Comparison of ENCODE assay signal across 9 cellular contexts in the genomic region with DNA sequence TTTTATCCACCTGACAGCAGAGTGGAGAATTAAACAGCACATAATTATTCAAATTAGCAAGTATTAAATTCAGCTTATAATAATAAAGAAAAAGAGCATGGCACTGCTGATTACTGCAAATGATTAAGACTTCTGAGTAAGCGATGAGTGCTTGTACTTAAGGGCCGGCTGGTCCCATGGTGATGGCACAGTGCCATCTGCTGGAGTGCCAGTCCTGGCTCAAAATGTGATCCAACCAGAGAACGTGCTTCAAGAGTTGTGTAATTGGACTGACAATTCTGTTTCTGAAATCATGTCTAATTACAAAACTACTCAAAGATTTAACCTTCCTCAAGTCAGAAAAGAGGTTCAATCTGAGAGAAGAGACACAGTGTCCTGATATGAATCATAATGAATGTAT.
DNase-seq lines count a peak whose midpoint lies in the region; ATAC-seq and TF ChIP-seq lines count a peak whose summit lies in the region.
"Had no signal": no experiment of that assay in that cellular context is flagged by ENCODE, and none has a peak within 500 bp of the region (broad histone marks: within the 10 kb centered on the region; RNA-seq: fewer than 3 reads in every experiment).

No MANE protein-coding gene starts in this region.

- no peak overlapping the region for H3K4me3 ChIP-seq in DND-41 (ENCODE audit: low read depth in 1 of 2, low read length in 2 of 2)
- H3K4me3 ChIP-seq in LNCaP clone FGC (ENCODE audit: low read depth, low read length), result no peak overlapping the region
- H3K4me3 ChIP-seq in Peyer's patch, result no peak overlapping the region

- H3K36me3 Mint-ChIP-seq in nephron (ENCODE audit: low read depth), result no peaks in the 10 kb centered on the region

- H2AFZ ChIP-seq in DND-41 (ENCODE audit: low read depth, low read length), result no peak overlapping the region

- H3K4me1 ChIP-seq in DND-41 (ENCODE audit: insufficient read depth, low read length) (peaks cover 5% of the 10 kb centered on the region; the same call in 1 of the 2 replicates), Peyer's patch (no peaks in the 10 kb centered on the region)

- no peaks in the 10 kb centered on the region for H3K27me3 Mint-ChIP-seq in nephron (ENCODE audit: low read depth)
- H3K27me3 Mint-ChIP-seq: activated B cell treated with CpG ODN at 0.5 μM for 24 hours had no signal

- no peaks in the 10 kb centered on the region for H3K9me3 ChIP-seq in DND-41 (ENCODE audit: insufficient read depth, low read length, severe bottlenecking)
- no peaks in the 10 kb centered on the region for H3K9me3 ChIP-seq in Peyer's patch

- H3K4me1 Mint-ChIP-seq in nephron, result peaks cover 4% of the 10 kb centered on the region
- H3K4me1 Mint-ChIP-seq: activated B cell treated with CpG ODN at 0.5 μM for 24 hours had no signal

- no peaks in the 10 kb centered on the region for H4K20me1 ChIP-seq in DND-41 (ENCODE audit: insufficient read depth, low read length)

- no peak overlapping the region for H3K27ac ChIP-seq in DND-41 (ENCODE audit: low read length)
- H3K27ac ChIP-seq in Peyer's patch, result no peak overlapping the region

- H3K36me3 ChIP-seq in DND-41 (ENCODE audit: insufficient read depth, low read length), result no peaks in the 10 kb centered on the region
- H3K36me3 ChIP-seq in Peyer's patch, result no peaks in the 10 kb centered on the region

- peak; percentile 85 for TF ChIP-seq CTCF in DND-41 (IDR thresholded peaks at IDR 0.05; ENCODE audit: borderline replicate concordance, extremely low read depth, low read length, poor library complexity, severe bottlenecking)
- TF ChIP-seq CTCF in LNCaP clone FGC (IDR thresholded peaks at IDR 0.05; ENCODE audit: control insufficient read depth, extremely low read depth, insufficient read depth), result peak; percentile 77
- TF ChIP-seq CTCF in Peyer's patch (IDR thresholded peaks at IDR 0.05), result peak in 2 of 6 experiments; percentile 35 to 36
- peak; percentile 42 to 57 (median 42) for TF ChIP-seq CTCF in nephron (IDR thresholded peaks at IDR 0.05; ENCODE audit: unreplicated experiment in 3 of 3)

- H3K9ac ChIP-seq in DND-41 (ENCODE audit: low read depth, low read length), result no peak overlapping the region

- no peak overlapping the region for H3K4me2 ChIP-seq in DND-41 (ENCODE audit: insufficient read depth, low read length)

- H3K9me3 Mint-ChIP-seq in nephron, result no peaks in the 10 kb centered on the region

- H3K27ac Mint-ChIP-seq in nephron, result no peak overlapping the region
- H3K27ac Mint-ChIP-seq: activated B cell treated with CpG ODN at 0.5 μM for 24 hours had no signal

- peak; percentile 67 for DNase-seq in DND-41
- DNase-seq in LNCaP clone FGC (ENCODE audit: low read depth), result peak; percentile 56
- DNase-seq in Peyer's patch, result peak in 2 of 3 donors; percentile 47 to 53
- DNase-seq in dermis microvascular lymphatic vessel endothelial cell (ENCODE audit: low read depth in 2 of 2), result peak; percentile 21 to 69
- DNase-seq in HuH-7 (ENCODE audit: low spot score), result no peak
- DNase-seq: activated B cell treated with CpG ODN at 0.5 μM for 24 hours had no signal

- no peak for TF ChIP-seq POLR2A in Peyer's patch (IDR thresholded peaks at IDR 0.05)

- ATAC-seq in DND-41 (ENCODE audit: insufficient read depth, low read depth) (peak; percentile 86), GM21576 (IDR thresholded peaks at IDR 0.05; ENCODE audit: unreplicated experiment) (peak; percentile 78), HG02840 (IDR thresholded peaks at IDR 0.05; ENCODE audit: low FRiP score, unreplicated experiment) (no peak)

- peaks cover 4% of the 10 kb centered on the region for H3K27me3 ChIP-seq in DND-41 (ENCODE audit: insufficient read depth, low read length, poor library complexity)
- H3K27me3 ChIP-seq in Peyer's patch, result no peaks in the 10 kb centered on the region

- H3K4me3 Mint-ChIP-seq in nephron, result no peak overlapping the region
- H3K4me3 Mint-ChIP-seq: activated B cell treated with CpG ODN at 0.5 μM for 24 hours had no signal

- H3K79me2 ChIP-seq in DND-41 (ENCODE audit: insufficient read depth, low read length), result no peaks in the 10 kb centered on the region
